1 cellular context compared by ENCODE assay signal in the genomic region with DNA sequence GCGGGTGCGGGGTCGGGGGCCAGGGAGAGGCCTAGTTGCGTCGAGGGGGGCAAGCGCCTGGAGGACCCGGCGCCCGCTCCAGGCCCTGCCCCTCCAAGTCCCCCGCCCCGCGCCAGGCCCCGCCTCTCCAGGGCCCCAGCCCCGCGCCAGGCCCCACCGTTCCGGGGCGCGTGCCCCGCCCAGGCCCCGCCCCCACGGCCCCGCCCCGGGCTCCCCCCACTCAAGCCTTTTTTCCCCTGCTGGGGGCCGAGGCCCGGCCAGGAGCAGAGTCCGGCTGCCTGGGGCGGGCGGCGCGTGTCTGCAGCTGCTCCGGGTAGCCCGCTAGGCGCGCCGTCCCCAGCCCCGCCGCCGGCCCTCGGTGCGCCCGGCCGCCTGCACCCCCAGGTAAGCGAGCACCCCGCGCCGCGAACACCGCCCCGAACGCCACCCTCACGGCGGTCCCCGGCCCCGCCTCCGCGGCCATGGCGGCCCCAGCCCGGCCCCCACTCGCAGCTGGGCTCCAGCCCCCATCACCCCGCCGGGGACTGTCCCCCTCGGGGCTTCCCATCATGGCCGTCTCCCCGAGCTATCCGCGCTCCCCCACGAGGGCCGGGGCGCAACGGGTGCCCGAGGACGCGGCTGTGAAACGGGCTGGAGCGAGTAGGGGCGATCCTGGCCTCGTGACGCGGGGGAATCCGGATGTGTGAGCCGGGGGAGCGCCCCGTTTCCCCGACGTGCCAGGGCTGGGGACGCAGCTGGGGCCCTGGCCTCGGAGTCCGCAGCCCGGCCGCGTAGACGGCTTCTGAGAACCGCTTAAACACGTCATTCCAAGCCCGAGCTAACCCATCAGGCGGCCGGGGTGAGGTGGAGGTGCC.
TF ChIP-seq lines count a peak whose summit lies in the region.

A gene with protein sequence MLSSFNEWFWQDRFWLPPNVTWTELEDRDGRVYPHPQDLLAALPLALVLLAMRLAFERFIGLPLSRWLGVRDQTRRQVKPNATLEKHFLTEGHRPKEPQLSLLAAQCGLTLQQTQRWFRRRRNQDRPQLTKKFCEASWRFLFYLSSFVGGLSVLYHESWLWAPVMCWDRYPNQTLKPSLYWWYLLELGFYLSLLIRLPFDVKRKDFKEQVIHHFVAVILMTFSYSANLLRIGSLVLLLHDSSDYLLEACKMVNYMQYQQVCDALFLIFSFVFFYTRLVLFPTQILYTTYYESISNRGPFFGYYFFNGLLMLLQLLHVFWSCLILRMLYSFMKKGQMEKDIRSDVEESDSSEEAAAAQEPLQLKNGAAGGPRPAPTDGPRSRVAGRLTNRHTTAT (plus strand): TSS at position 260 of the 854 bp plus-strand sequence. CDS start 41,707 bp downstream, outside the sequence.

TF ChIP-seq in HepG2, 621 proteins besides CTCF, POLR2A, EP300 and RAD21 (continued from another document and continues in another):
- TF ChIP-seq ZNF20 (CRISPR knock-in tag; IDR thresholded peaks at IDR 0.05) (no peak), ZFP36L2 (CRISPR knock-in tag; IDR thresholded peaks at IDR 0.05) (no peak), TBX3 (IDR thresholded peaks at IDR 0.05; ENCODE audit: borderline replicate concordance) (no peak), TBX2 (CRISPR knock-in tag; IDR thresholded peaks at IDR 0.05; ENCODE audit: borderline replicate concordance) (peak; percentile 20; the same call in 1 of the 2 replicates), RORA (CRISPR knock-in tag; IDR thresholded peaks at IDR 0.05) (no peak), PHF20 (CRISPR knock-in tag; IDR thresholded peaks at IDR 0.05) (no peak), ZNF570 (CRISPR knock-in tag; IDR thresholded peaks at IDR 0.05; ENCODE audit: borderline replicate concordance) (no peak), CREB1 (IDR thresholded peaks at IDR 0.05) (peak; percentile 48), CREB1 (CRISPR knock-in tag; IDR thresholded peaks at IDR 0.05) (no peak), SMAD9 (CRISPR knock-in tag; IDR thresholded peaks at IDR 0.05) (no peak), MIER2 (CRISPR knock-in tag; IDR thresholded peaks at IDR 0.05) (no peak), TCF12 (IDR thresholded peaks at IDR 0.05) (no peak), TCF12 (CRISPR knock-in tag; IDR thresholded peaks at IDR 0.05) (no peak), PCBP1 (IDR thresholded peaks at IDR 0.05; ENCODE audit: borderline replicate concordance, low read depth, low read length) (0 out of 2 replicates have a peak, but pooled peaks have one; percentile 41), SNAPC2 (CRISPR knock-in tag; IDR thresholded peaks at IDR 0.05) (no peak), SMARCE1 (IDR thresholded peaks at IDR 0.05; ENCODE audit: borderline replicate concordance) (no peak), STAT5B (CRISPR knock-in tag; IDR thresholded peaks at IDR 0.05) (no peak), KDM6A (CRISPR knock-in tag; IDR thresholded peaks at IDR 0.05; ENCODE audit: low read depth) (no peak), SP1 (IDR thresholded peaks at IDR 0.05) (no peak), SP1 (CRISPR knock-in tag; IDR thresholded peaks at IDR 0.05) (peak; percentile 35; the same call in 1 of the 2 replicates), GZF1 (CRISPR knock-in tag; IDR thresholded peaks at IDR 0.05) (no peak), EHMT2 (IDR thresholded peaks at IDR 0.05; ENCODE audit: borderline replicate concordance, low read depth, low read length) (no peak), ZNF44 (CRISPR knock-in tag; IDR thresholded peaks at IDR 0.05) (no peak), NRL (CRISPR knock-in tag; IDR thresholded peaks at IDR 0.05; ENCODE audit: borderline replicate concordance) (no peak), SRSF9 (IDR thresholded peaks at IDR 0.05; ENCODE audit: borderline replicate concordance, insufficient read depth, low read depth, low read length, poor library complexity, severe bottlenecking) (no peak), GLI4 (CRISPR knock-in tag; IDR thresholded peaks at IDR 0.05; ENCODE audit: borderline replicate concordance) (no peak), RFXANK (CRISPR knock-in tag; IDR thresholded peaks at IDR 0.05) (no peak), SIN3A (IDR thresholded peaks at IDR 0.05; ENCODE audit: borderline replicate concordance, low read depth, low read length) (peak; percentile 53; the same call in 1 of the 2 replicates), SOX6 (IDR thresholded peaks at IDR 0.05) (no peak), SOX6 (CRISPR knock-in tag; IDR thresholded peaks at IDR 0.05) (no peak), FOXK2 (IDR thresholded peaks at IDR 0.05) (no peak), ZFY (CRISPR knock-in tag; IDR thresholded peaks at IDR 0.05) (peak; percentile 66; the same call in 1 of the 2 replicates), TOPORS (CRISPR knock-in tag; IDR thresholded peaks at IDR 0.05) (peak; percentile 10; the same call in 1 of the 2 replicates), ZNF792 (CRISPR knock-in tag; IDR thresholded peaks at IDR 0.05) (no peak), POLR2G (IDR thresholded peaks at IDR 0.05; ENCODE audit: low read depth, low read length) (peak; percentile 67), SOX5 (CRISPR knock-in tag; IDR thresholded peaks at IDR 0.05; ENCODE audit: borderline replicate concordance) (no peak), ZKSCAN8 (CRISPR knock-in tag; IDR thresholded peaks at IDR 0.05; ENCODE audit: borderline replicate concordance) (no peak), SALL1 (CRISPR knock-in tag; IDR thresholded peaks at IDR 0.05) (no peak; the same call in 1 of the 2 replicates), GATAD2A (CRISPR knock-in tag; IDR thresholded peaks at IDR 0.05) (no peak), REPIN1 (CRISPR knock-in tag; IDR thresholded peaks at IDR 0.05; ENCODE audit: borderline replicate concordance, low read depth) (no peak; the same call in 1 of the 2 replicates), ADNP (CRISPR knock-in tag; IDR thresholded peaks at IDR 0.05) (no peak), NFKB2 (CRISPR knock-in tag; IDR thresholded peaks at IDR 0.05; ENCODE audit: borderline replicate concordance) (peak; percentile 67; the same call in 1 of the 2 replicates)
- TF ChIP-seq, protein P1, sequence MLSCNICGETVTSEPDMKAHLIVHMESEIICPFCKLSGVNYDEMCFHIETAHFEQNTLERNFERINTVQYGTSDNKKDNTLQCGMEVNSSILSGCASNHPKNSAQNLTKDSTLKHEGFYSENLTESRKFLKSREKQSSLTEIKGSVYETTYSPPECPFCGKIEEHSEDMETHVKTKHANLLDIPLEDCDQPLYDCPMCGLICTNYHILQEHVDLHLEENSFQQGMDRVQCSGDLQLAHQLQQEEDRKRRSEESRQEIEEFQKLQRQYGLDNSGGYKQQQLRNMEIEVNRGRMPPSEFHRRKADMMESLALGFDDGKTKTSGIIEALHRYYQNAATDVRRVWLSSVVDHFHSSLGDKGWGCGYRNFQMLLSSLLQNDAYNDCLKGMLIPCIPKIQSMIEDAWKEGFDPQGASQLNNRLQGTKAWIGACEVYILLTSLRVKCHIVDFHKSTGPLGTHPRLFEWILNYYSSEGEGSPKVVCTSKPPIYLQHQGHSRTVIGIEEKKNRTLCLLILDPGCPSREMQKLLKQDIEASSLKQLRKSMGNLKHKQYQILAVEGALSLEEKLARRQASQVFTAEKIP (CRISPR knock-in tag; IDR thresholded peaks at IDR 0.05; ENCODE audit: borderline replicate concordance), result no peak
- TF ChIP-seq, protein P2, sequence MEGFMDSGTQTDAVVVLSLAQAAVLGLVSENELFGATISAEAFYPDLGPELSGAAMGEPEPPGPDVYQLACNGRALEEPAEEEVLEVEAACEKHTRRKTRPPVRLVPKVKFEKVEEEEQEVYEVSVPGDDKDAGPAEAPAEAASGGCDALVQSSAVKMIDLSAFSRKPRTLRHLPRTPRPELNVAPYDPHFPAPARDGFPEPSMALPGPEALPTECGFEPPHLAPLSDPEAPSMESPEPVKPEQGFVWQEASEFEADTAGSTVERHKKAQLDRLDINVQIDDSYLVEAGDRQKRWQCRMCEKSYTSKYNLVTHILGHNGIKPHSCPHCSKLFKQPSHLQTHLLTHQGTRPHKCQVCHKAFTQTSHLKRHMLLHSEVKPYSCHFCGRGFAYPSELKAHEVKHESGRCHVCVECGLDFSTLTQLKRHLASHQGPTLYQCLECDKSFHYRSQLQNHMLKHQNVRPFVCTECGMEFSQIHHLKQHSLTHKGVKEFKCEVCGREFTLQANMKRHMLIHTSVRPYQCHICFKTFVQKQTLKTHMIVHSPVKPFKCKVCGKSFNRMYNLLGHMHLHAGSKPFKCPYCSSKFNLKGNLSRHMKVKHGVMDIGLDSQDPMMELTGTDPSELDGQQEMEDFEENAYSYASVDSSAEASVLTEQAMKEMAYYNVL (CRISPR knock-in tag; IDR thresholded peaks at IDR 0.05; ENCODE audit: borderline replicate concordance), result no peak
- TF ChIP-seq, protein P3, sequence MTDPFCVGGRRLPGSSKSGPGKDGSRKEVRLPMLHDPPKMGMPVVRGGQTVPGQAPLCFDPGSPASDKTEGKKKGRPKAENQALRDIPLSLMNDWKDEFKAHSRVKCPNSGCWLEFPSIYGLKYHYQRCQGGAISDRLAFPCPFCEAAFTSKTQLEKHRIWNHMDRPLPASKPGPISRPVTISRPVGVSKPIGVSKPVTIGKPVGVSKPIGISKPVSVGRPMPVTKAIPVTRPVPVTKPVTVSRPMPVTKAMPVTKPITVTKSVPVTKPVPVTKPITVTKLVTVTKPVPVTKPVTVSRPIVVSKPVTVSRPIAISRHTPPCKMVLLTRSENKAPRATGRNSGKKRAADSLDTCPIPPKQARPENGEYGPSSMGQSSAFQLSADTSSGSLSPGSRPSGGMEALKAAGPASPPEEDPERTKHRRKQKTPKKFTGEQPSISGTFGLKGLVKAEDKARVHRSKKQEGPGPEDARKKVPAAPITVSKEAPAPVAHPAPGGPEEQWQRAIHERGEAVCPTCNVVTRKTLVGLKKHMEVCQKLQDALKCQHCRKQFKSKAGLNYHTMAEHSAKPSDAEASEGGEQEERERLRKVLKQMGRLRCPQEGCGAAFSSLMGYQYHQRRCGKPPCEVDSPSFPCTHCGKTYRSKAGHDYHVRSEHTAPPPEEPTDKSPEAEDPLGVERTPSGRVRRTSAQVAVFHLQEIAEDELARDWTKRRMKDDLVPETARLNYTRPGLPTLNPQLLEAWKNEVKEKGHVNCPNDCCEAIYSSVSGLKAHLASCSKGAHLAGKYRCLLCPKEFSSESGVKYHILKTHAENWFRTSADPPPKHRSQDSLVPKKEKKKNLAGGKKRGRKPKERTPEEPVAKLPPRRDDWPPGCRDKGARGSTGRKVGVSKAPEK (CRISPR knock-in tag; IDR thresholded peaks at IDR 0.05; ENCODE audit: borderline replicate concordance), result no peak
- TF ChIP-seq, protein P4, sequence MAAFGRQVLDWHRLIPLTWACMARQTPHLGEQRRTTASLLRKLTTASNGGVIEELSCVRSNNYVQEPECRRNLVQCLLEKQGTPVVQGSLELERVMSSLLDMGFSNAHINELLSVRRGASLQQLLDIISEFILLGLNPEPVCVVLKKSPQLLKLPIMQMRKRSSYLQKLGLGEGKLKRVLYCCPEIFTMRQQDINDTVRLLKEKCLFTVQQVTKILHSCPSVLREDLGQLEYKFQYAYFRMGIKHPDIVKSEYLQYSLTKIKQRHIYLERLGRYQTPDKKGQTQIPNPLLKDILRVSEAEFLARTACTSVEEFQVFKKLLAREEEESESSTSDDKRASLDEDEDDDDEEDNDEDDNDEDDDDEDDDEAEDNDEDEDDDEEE (CRISPR knock-in tag; IDR thresholded peaks at IDR 0.05), result no peak
- TF ChIP-seq, protein P5, sequence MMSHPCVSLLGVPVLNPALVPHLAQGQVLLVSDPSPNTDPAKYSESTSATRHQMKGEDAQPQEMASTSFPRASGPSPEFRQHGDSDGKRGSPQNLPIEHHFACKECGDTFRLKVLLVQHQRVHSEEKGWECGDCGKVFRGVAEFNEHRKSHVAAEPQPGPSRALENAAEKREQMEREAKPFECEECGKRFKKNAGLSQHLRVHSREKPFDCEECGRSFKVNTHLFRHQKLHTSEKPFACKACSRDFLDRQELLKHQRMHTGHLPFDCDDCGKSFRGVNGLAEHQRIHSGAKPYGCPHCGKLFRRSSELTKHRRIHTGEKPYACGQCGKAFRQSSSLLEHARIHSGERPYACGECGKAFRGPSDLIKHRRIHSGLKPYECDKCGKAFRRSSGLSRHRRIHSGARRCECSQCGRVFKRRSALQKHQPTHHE (CRISPR knock-in tag; IDR thresholded peaks at IDR 0.05; ENCODE audit: borderline replicate concordance), result no peak
- TF ChIP-seq, protein P6, sequence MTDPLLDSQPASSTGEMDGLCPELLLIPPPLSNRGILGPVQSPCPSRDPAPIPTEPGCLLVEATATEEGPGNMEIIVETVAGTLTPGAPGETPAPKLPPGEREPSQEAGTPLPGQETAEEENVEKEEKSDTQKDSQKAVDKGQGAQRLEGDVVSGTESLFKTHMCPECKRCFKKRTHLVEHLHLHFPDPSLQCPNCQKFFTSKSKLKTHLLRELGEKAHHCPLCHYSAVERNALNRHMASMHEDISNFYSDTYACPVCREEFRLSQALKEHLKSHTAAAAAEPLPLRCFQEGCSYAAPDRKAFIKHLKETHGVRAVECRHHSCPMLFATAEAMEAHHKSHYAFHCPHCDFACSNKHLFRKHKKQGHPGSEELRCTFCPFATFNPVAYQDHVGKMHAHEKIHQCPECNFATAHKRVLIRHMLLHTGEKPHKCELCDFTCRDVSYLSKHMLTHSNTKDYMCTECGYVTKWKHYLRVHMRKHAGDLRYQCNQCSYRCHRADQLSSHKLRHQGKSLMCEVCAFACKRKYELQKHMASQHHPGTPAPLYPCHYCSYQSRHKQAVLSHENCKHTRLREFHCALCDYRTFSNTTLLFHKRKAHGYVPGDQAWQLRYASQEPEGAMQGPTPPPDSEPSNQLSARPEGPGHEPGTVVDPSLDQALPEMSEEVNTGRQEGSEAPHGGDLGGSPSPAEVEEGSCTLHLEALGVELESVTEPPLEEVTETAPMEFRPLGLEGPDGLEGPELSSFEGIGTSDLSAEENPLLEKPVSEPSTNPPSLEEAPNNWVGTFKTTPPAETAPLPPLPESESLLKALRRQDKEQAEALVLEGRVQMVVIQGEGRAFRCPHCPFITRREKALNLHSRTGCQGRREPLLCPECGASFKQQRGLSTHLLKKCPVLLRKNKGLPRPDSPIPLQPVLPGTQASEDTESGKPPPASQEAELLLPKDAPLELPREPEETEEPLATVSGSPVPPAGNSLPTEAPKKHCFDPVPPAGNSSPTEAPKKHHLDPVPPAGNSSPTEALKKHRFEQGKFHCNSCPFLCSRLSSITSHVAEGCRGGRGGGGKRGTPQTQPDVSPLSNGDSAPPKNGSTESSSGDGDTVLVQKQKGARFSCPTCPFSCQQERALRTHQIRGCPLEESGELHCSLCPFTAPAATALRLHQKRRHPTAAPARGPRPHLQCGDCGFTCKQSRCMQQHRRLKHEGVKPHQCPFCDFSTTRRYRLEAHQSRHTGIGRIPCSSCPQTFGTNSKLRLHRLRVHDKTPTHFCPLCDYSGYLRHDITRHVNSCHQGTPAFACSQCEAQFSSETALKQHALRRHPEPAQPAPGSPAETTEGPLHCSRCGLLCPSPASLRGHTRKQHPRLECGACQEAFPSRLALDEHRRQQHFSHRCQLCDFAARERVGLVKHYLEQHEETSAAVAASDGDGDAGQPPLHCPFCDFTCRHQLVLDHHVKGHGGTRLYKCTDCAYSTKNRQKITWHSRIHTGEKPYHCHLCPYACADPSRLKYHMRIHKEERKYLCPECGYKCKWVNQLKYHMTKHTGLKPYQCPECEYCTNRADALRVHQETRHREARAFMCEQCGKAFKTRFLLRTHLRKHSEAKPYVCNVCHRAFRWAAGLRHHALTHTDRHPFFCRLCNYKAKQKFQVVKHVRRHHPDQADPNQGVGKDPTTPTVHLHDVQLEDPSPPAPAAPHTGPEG (CRISPR knock-in tag; IDR thresholded peaks at IDR 0.05), result no peak
